1 cellular context compared by ENCODE assay signal in the genomic region with DNA sequence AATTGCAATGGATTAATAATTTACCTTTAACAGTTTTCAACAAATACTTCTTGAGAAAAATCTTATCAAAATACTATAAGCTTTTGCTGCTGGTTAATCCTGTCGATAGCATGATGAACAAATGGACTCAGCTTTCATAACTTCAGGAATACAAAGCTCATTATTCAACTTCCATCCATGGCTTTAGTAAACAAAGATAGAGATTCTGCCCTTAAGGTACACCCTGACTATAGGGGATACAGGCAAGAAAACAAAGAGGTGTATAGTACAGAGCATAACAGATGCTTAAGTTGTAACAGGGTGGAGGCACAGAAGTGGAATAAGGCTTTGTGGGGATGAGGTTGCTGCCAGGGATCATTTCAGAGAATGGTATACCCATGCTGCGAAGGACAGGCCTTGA.
A peak's percentile ranks its signal among the peaks of the same experiment; 100 is the strongest.
TF ChIP-seq lines count a peak whose summit lies in the region.

No MANE protein-coding gene starts in this region.

TF ChIP-seq in HepG2, 621 proteins besides CTCF, POLR2A, EP300 and RAD21:
- TF ChIP-seq, protein P1, sequence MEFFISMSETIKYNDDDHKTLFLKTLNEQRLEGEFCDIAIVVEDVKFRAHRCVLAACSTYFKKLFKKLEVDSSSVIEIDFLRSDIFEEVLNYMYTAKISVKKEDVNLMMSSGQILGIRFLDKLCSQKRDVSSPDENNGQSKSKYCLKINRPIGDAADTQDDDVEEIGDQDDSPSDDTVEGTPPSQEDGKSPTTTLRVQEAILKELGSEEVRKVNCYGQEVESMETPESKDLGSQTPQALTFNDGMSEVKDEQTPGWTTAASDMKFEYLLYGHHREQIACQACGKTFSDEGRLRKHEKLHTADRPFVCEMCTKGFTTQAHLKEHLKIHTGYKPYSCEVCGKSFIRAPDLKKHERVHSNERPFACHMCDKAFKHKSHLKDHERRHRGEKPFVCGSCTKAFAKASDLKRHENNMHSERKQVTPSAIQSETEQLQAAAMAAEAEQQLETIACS (CRISPR knock-in tag; IDR thresholded peaks at IDR 0.05) = no peak
- TF ChIP-seq SOX13 (IDR thresholded peaks at IDR 0.05) (no peak), SOX13 (CRISPR knock-in tag; conservative IDR thresholded peaks at IDR 0.05 in 1 of 2, IDR thresholded peaks at IDR 0.05 in 1 of 2) (peak in 1 of 2 experiments; percentile 73; a peak in 1 of 4 replicates), SOX6 (IDR thresholded peaks at IDR 0.05) (no peak), SOX6 (CRISPR knock-in tag; IDR thresholded peaks at IDR 0.05) (peak; percentile 43; the same call in 1 of the 2 replicates), ZMYM4 (CRISPR knock-in tag; IDR thresholded peaks at IDR 0.05) (no peak), HMG20A (CRISPR knock-in tag; IDR thresholded peaks at IDR 0.05; ENCODE audit: borderline replicate concordance) (peak; percentile 27; the same call in 1 of the 2 replicates), RFXANK (CRISPR knock-in tag; IDR thresholded peaks at IDR 0.05) (no peak), FOXA3 (CRISPR knock-in tag; IDR thresholded peaks at IDR 0.05) (peak; percentile 37; the same call in 1 of the 2 replicates), CBX1 (IDR thresholded peaks at IDR 0.05; ENCODE audit: low read depth) (no peak), SRF (IDR thresholded peaks at IDR 0.05; ENCODE audit: low read depth, low read length) (no peak), ZC3H4 (CRISPR knock-in tag; IDR thresholded peaks at IDR 0.05; ENCODE audit: borderline replicate concordance) (no peak), SMAD9 (CRISPR knock-in tag; IDR thresholded peaks at IDR 0.05) (no peak), PRMT3 (CRISPR knock-in tag; IDR thresholded peaks at IDR 0.05; ENCODE audit: borderline replicate concordance, low read depth) (no peak), ZNF3 (CRISPR knock-in tag; IDR thresholded peaks at IDR 0.05) (no peak), SOX5 (CRISPR knock-in tag; IDR thresholded peaks at IDR 0.05; ENCODE audit: borderline replicate concordance) (peak; percentile 61; the same call in 1 of the 2 replicates), HNRNPLL (IDR thresholded peaks at IDR 0.05; ENCODE audit: low read depth, low read length, poor library complexity, severe bottlenecking) (no peak), ZEB1 (IDR thresholded peaks at IDR 0.05; ENCODE audit: insufficient replicate concordance, low read depth) (no peak), FOXA1 (IDR thresholded peaks at IDR 0.05) (no peak), FOXA1 (CRISPR knock-in tag; IDR thresholded peaks at IDR 0.05) (0 out of 2 replicates have a peak, but pooled peaks have one; percentile 16), MXI1 (IDR thresholded peaks at IDR 0.05; ENCODE audit: borderline replicate concordance, low read depth, low read length) (no peak), POGZ (CRISPR knock-in tag; IDR thresholded peaks at IDR 0.05) (no peak), ZFAT (CRISPR knock-in tag; conservative IDR thresholded peaks at IDR 0.05) (no peak), SAP130 (CRISPR knock-in tag; IDR thresholded peaks at IDR 0.05; ENCODE audit: low read depth) (0 out of 2 replicates have a peak, but pooled peaks have one; percentile 19), FOXP1 (IDR thresholded peaks at IDR 0.05) (no peak), FOXP1 (CRISPR knock-in tag; IDR thresholded peaks at IDR 0.05) (peak; percentile 55; the same call in 1 of the 2 replicates), GATAD1 (CRISPR knock-in tag; IDR thresholded peaks at IDR 0.05) (no peak), GFI1 (CRISPR knock-in tag; IDR thresholded peaks at IDR 0.05; ENCODE audit: borderline replicate concordance) (peak; percentile 81), RELA (CRISPR knock-in tag; IDR thresholded peaks at IDR 0.05) (no peak), HOXA9 (CRISPR knock-in tag; IDR thresholded peaks at IDR 0.05; ENCODE audit: borderline replicate concordance) (no peak)
- TF ChIP-seq, protein P2, sequence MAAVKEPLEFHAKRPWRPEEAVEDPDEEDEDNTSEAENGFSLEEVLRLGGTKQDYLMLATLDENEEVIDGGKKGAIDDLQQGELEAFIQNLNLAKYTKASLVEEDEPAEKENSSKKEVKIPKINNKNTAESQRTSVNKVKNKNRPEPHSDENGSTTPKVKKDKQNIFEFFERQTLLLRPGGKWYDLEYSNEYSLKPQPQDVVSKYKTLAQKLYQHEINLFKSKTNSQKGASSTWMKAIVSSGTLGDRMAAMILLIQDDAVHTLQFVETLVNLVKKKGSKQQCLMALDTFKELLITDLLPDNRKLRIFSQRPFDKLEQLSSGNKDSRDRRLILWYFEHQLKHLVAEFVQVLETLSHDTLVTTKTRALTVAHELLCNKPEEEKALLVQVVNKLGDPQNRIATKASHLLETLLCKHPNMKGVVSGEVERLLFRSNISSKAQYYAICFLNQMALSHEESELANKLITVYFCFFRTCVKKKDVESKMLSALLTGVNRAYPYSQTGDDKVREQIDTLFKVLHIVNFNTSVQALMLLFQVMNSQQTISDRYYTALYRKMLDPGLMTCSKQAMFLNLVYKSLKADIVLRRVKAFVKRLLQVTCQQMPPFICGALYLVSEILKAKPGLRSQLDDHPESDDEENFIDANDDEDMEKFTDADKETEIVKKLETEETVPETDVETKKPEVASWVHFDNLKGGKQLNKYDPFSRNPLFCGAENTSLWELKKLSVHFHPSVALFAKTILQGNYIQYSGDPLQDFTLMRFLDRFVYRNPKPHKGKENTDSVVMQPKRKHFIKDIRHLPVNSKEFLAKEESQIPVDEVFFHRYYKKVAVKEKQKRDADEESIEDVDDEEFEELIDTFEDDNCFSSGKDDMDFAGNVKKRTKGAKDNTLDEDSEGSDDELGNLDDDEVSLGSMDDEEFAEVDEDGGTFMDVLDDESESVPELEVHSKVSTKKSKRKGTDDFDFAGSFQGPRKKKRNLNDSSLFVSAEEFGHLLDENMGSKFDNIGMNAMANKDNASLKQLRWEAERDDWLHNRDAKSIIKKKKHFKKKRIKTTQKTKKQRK (IDR thresholded peaks at IDR 0.05; ENCODE audit: low read length) = no peak
- TF ChIP-seq, protein P3, sequence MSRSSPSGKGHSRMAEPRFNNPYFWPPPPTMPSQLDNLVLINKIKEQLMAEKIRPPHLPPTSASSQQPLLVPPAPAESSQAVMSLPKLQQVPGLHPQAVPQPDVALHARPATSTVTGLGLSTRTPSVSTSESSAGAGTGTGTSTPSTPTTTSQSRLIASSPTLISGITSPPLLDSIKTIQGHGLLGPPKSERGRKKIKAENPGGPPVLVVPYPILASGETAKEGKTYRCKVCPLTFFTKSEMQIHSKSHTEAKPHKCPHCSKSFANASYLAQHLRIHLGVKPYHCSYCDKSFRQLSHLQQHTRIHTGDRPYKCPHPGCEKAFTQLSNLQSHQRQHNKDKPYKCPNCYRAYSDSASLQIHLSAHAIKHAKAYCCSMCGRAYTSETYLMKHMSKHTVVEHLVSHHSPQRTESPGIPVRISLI (CRISPR knock-in tag; IDR thresholded peaks at IDR 0.05; ENCODE audit: borderline replicate concordance) = no peak
- TF ChIP-seq, protein P4, sequence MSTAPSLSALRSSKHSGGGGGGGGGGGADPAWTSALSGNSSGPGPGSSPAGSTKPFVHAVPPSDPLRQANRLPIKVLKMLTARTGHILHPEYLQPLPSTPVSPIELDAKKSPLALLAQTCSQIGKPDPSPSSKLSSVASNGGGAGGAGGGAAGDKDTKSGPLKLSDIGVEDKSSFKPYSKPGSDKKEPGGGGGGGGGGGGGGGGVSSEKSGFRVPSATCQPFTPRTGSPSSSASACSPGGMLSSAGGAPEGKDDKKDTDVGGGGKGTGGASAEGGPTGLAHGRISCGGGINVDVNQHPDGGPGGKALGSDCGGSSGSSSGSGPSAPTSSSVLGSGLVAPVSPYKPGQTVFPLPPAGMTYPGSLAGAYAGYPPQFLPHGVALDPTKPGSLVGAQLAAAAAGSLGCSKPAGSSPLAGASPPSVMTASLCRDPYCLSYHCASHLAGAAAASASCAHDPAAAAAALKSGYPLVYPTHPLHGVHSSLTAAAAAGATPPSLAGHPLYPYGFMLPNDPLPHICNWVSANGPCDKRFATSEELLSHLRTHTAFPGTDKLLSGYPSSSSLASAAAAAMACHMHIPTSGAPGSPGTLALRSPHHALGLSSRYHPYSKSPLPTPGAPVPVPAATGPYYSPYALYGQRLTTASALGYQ (CRISPR knock-in tag; IDR thresholded peaks at IDR 0.05) = no peak
- TF ChIP-seq, protein P5, sequence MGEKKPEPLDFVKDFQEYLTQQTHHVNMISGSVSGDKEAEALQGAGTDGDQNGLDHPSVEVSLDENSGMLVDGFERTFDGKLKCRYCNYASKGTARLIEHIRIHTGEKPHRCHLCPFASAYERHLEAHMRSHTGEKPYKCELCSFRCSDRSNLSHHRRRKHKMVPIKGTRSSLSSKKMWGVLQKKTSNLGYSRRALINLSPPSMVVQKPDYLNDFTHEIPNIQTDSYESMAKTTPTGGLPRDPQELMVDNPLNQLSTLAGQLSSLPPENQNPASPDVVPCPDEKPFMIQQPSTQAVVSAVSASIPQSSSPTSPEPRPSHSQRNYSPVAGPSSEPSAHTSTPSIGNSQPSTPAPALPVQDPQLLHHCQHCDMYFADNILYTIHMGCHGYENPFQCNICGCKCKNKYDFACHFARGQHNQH (CRISPR knock-in tag; IDR thresholded peaks at IDR 0.05) = no peak
- TF ChIP-seq, protein P6, sequence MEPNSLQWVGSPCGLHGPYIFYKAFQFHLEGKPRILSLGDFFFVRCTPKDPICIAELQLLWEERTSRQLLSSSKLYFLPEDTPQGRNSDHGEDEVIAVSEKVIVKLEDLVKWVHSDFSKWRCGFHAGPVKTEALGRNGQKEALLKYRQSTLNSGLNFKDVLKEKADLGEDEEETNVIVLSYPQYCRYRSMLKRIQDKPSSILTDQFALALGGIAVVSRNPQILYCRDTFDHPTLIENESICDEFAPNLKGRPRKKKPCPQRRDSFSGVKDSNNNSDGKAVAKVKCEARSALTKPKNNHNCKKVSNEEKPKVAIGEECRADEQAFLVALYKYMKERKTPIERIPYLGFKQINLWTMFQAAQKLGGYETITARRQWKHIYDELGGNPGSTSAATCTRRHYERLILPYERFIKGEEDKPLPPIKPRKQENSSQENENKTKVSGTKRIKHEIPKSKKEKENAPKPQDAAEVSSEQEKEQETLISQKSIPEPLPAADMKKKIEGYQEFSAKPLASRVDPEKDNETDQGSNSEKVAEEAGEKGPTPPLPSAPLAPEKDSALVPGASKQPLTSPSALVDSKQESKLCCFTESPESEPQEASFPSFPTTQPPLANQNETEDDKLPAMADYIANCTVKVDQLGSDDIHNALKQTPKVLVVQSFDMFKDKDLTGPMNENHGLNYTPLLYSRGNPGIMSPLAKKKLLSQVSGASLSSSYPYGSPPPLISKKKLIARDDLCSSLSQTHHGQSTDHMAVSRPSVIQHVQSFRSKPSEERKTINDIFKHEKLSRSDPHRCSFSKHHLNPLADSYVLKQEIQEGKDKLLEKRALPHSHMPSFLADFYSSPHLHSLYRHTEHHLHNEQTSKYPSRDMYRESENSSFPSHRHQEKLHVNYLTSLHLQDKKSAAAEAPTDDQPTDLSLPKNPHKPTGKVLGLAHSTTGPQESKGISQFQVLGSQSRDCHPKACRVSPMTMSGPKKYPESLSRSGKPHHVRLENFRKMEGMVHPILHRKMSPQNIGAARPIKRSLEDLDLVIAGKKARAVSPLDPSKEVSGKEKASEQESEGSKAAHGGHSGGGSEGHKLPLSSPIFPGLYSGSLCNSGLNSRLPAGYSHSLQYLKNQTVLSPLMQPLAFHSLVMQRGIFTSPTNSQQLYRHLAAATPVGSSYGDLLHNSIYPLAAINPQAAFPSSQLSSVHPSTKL (CRISPR knock-in tag; IDR thresholded peaks at IDR 0.05) = peak; percentile 53; the same call in 1 of the 2 replicates
- TF ChIP-seq, protein P7, sequence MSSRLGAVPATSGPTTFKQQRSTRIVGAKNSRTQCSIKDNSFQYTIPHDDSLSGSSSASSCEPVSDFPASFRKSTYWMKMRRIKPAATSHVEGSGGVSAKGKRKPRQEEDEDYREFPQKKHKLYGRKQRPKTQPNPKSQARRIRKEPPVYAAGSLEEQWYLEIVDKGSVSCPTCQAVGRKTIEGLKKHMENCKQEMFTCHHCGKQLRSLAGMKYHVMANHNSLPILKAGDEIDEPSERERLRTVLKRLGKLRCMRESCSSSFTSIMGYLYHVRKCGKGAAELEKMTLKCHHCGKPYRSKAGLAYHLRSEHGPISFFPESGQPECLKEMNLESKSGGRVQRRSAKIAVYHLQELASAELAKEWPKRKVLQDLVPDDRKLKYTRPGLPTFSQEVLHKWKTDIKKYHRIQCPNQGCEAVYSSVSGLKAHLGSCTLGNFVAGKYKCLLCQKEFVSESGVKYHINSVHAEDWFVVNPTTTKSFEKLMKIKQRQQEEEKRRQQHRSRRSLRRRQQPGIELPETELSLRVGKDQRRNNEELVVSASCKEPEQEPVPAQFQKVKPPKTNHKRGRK (CRISPR knock-in tag; IDR thresholded peaks at IDR 0.05) = no peak
